ENCODE assay signal across 2 cellular contexts in genomic region chr2:32739679-32740078, GRCh38.
TF ChIP-seq lines count a peak whose summit lies in the region.

No MANE protein-coding gene starts in this region.

TF ChIP-seq in SK-N-SH treated with all-trans-retinoic acid at 6 μM for 48 hours, 23 proteins besides CTCF, POLR2A, EP300 and RAD21 (continued from another document):
- no peak for TF ChIP-seq RARB (CRISPR knock-in tag; IDR thresholded peaks at IDR 0.05)
- TF ChIP-seq ARNTL (CRISPR knock-in tag; IDR thresholded peaks at IDR 0.05; ENCODE audit: borderline replicate concordance, low read depth), result no peak
- TF ChIP-seq ESRRG (CRISPR knock-in tag; IDR thresholded peaks at IDR 0.05), result no peak

TF ChIP-seq in IMR-90, 13 proteins besides CTCF, POLR2A, EP300 and RAD21 (continued from another document):
- TF ChIP-seq MAFK (IDR thresholded peaks at IDR 0.05; ENCODE audit: low read depth, low read length) (peak; percentile 56; the same call in 1 of the 2 replicates), ELK1 (IDR thresholded peaks at IDR 0.05; ENCODE audit: borderline replicate concordance, low read depth, low read length) (no peak)
